In the genomic region with DNA sequence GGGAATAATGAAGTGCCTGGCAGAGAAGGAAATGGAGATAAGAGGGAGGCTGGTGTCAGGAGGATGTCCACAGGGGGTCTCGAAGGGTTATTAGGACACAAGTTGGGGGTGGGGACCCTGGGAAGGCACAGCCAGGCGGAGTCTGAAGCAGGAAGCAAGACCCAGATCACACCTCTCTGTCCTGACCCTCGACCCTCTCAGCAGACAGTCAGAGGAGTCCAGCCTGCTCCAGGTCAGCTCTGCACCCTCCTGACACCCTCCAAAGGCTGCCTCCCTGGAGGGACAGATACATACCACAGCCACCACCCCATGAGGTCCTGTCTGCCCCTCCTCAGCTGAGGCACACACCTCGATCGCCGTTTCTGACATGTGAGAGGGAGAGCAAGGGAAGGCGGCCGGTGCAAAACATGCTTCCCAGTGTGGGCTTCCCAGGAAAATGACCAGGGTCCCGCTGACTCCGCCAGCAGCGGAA, we compare ENCODE assay signal across 2 cellular contexts.
TF ChIP-seq lines count a peak whose summit lies in the region.

No MANE protein-coding gene starts in this region.

TF ChIP-seq in IMR-90, 13 proteins besides CTCF, POLR2A, EP300 and RAD21:
- TF ChIP-seq RFX5 (IDR thresholded peaks at IDR 0.05; ENCODE audit: low read depth, low read length) (no peak), MXI1 (IDR thresholded peaks at IDR 0.05; ENCODE audit: borderline replicate concordance, low read depth, low read length) (no peak), MAZ (IDR thresholded peaks at IDR 0.05; ENCODE audit: borderline replicate concordance, low read depth, low read length) (no peak), ELK1 (IDR thresholded peaks at IDR 0.05; ENCODE audit: borderline replicate concordance, low read depth, low read length) (no peak)
- TF ChIP-seq, protein P1, sequence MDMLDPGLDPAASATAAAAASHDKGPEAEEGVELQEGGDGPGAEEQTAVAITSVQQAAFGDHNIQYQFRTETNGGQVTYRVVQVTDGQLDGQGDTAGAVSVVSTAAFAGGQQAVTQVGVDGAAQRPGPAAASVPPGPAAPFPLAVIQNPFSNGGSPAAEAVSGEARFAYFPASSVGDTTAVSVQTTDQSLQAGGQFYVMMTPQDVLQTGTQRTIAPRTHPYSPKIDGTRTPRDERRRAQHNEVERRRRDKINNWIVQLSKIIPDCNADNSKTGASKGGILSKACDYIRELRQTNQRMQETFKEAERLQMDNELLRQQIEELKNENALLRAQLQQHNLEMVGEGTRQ (IDR thresholded peaks at IDR 0.05; ENCODE audit: low read depth, low read length): no peak
TF ChIP-seq in IMR-90: peak in this region for 0.

TF ChIP-seq in GM12878, 131 proteins besides CTCF, POLR2A, EP300 and RAD21:
- no peak for TF ChIP-seq ZBTB11 (CRISPR knock-in tag; IDR thresholded peaks at IDR 0.05)
- TF ChIP-seq CHD2 (IDR thresholded peaks at IDR 0.05; ENCODE audit: borderline replicate concordance, low read depth, low read length): no peak
- no peak for TF ChIP-seq E2F8 (IDR thresholded peaks at IDR 0.05; ENCODE audit: low read depth, partially characterized antibody)
- no peak for TF ChIP-seq BRCA1 (IDR thresholded peaks at IDR 0.05; ENCODE audit: low read depth, low read length)
- TF ChIP-seq WRNIP1 (IDR thresholded peaks at IDR 0.05; ENCODE audit: borderline replicate concordance, low read depth, low read length): no peak
- no peak for TF ChIP-seq BCLAF1 (IDR thresholded peaks at IDR 0.05)
- TF ChIP-seq, protein P2, sequence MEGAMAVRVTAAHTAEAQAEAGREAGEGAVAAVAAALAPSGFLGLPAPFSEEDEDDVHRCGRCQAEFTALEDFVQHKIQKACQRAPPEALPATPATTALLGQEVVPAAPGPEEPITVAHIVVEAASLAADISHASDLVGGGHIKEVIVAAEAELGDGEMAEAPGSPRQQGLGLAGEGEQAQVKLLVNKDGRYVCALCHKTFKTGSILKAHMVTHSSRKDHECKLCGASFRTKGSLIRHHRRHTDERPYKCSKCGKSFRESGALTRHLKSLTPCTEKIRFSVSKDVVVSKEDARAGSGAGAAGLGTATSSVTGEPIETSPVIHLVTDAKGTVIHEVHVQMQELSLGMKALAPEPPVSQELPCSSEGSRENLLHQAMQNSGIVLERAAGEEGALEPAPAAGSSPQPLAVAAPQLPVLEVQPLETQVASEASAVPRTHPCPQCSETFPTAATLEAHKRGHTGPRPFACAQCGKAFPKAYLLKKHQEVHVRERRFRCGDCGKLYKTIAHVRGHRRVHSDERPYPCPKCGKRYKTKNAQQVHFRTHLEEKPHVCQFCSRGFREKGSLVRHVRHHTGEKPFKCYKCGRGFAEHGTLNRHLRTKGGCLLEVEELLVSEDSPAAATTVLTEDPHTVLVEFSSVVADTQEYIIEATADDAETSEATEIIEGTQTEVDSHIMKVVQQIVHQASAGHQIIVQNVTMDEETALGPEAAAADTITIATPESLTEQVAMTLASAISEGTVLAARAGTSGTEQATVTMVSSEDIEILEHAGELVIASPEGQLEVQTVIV (IDR thresholded peaks at IDR 0.05; ENCODE audit: borderline replicate concordance, partially characterized antibody): no peak
- no peak for TF ChIP-seq TBL1XR1 (IDR thresholded peaks at IDR 0.05; ENCODE audit: low read depth, low read length)
- no peak for TF ChIP-seq ESRRA (IDR thresholded peaks at IDR 0.05; ENCODE audit: low read length)
- TF ChIP-seq ZBTB33 (IDR thresholded peaks at IDR 0.05): no peak
- TF ChIP-seq ASH2L (IDR thresholded peaks at IDR 0.05; ENCODE audit: borderline replicate concordance, low read depth): no peak
- no peak for TF ChIP-seq TAF1 (IDR thresholded peaks at IDR 0.05; ENCODE audit: borderline replicate concordance, low read depth, low read length)
